In the genomic region with DNA sequence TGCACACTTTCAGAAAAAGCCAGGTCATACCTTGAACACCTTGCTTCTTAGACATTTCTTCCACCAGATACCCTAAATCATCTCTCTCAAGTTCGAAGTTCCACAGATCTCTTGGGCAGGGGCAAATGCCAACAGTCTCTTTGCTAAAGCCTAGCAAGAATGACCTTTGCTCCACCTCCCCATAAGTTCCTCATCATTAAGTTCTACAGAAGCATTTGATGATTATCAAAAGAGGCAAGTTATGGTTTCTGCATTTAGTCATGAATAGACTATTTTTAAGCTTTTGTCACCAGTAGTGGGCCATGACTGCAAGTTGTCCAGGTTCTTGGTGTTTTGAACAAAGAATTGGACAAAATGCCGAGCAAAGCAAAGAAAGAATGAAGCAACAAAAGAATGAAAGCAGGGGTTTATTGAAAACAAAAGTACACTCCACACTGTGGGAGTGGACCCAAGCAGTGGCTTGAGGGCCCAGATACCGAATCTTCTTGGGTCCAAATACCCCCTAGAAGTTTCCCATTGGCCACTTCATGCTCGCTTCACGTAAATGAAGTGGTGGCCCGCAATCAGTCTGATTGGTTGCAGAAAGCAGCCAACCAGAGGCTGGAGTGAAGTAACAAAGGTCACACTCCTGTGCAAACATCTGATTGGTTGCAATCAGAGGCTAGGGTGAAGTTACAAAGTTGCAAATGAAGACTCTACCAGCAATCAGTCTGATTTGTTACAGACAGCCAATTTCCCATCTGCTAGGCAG, we compare ENCODE assay signal across 2 cellular contexts.
TF ChIP-seq lines count a peak whose summit lies in the region.

No MANE protein-coding gene starts in this region.

TF ChIP-seq in GM23338, 12 proteins besides CTCF, POLR2A, EP300 and RAD21 (continued from another document):
- TF ChIP-seq, protein P1, sequence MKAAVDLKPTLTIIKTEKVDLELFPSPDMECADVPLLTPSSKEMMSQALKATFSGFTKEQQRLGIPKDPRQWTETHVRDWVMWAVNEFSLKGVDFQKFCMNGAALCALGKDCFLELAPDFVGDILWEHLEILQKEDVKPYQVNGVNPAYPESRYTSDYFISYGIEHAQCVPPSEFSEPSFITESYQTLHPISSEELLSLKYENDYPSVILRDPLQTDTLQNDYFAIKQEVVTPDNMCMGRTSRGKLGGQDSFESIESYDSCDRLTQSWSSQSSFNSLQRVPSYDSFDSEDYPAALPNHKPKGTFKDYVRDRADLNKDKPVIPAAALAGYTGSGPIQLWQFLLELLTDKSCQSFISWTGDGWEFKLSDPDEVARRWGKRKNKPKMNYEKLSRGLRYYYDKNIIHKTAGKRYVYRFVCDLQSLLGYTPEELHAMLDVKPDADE (IDR thresholded peaks at IDR 0.05) = no peak
- TF ChIP-seq ZNF331 (CRISPR knock-in tag; IDR thresholded peaks at IDR 0.05; ENCODE audit: low read depth) (no peak), ZNF114 (CRISPR knock-in tag; IDR thresholded peaks at IDR 0.05) (no peak)
- TF ChIP-seq, protein P2, sequence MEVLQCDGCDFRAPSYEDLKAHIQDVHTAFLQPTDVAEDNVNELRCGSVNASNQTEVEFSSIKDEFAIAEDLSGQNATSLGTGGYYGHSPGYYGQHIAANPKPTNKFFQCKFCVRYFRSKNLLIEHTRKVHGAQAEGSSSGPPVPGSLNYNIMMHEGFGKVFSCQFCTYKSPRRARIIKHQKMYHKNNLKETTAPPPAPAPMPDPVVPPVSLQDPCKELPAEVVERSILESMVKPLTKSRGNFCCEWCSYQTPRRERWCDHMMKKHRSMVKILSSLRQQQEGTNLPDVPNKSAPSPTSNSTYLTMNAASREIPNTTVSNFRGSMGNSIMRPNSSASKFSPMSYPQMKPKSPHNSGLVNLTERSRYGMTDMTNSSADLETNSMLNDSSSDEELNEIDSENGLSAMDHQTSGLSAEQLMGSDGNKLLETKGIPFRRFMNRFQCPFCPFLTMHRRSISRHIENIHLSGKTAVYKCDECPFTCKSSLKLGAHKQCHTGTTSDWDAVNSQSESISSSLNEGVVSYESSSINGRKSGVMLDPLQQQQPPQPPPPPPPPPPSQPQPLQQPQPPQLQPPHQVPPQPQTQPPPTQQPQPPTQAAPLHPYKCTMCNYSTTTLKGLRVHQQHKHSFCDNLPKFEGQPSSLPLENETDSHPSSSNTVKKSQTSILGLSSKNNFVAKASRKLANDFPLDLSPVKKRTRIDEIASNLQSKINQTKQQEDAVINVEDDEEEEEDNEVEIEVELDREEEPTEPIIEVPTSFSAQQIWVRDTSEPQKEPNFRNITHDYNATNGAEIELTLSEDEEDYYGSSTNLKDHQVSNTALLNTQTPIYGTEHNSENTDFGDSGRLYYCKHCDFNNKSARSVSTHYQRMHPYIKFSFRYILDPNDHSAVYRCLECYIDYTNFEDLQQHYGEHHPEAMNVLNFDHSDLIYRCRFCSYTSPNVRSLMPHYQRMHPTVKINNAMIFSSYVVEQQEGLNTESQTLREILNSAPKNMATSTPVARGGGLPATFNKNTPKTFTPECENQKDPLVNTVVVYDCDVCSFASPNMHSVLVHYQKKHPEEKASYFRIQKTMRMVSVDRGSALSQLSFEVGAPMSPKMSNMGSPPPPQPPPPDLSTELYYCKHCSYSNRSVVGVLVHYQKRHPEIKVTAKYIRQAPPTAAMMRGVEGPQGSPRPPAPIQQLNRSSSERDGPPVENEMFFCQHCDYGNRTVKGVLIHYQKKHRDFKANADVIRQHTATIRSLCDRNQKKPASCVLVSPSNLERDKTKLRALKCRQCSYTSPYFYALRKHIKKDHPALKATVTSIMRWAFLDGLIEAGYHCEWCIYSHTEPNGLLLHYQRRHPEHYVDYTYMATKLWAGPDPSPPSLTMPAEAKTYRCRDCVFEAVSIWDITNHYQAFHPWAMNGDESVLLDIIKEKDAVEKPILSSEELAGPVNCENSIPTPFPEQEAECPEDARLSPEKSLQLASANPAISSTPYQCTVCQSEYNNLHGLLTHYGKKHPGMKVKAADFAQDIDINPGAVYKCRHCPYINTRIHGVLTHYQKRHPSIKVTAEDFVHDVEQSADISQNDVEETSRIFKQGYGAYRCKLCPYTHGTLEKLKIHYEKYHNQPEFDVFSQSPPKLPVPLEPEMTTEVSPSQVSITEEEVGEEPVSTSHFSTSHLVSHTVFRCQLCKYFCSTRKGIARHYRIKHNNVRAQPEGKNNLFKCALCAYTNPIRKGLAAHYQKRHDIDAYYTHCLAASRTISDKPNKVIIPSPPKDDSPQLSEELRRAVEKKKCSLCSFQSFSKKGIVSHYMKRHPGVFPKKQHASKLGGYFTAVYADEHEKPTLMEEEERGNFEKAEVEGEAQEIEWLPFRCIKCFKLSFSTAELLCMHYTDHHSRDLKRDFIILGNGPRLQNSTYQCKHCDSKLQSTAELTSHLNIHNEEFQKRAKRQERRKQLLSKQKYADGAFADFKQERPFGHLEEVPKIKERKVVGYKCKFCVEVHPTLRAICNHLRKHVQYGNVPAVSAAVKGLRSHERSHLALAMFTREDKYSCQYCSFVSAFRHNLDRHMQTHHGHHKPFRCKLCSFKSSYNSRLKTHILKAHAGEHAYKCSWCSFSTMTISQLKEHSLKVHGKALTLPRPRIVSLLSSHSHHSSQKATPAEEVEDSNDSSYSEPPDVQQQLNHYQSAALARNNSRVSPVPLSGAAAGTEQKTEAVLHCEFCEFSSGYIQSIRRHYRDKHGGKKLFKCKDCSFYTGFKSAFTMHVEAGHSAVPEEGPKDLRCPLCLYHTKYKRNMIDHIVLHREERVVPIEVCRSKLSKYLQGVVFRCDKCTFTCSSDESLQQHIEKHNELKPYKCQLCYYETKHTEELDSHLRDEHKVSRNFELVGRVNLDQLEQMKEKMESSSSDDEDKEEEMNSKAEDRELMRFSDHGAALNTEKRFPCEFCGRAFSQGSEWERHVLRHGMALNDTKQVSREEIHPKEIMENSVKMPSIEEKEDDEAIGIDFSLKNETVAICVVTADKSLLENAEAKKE (CRISPR knock-in tag; IDR thresholded peaks at IDR 0.05) = no peak

TF ChIP-seq in K562, 482 proteins besides CTCF, POLR2A, EP300 and RAD21 (continued from another document):
- TF ChIP-seq, protein P3, sequence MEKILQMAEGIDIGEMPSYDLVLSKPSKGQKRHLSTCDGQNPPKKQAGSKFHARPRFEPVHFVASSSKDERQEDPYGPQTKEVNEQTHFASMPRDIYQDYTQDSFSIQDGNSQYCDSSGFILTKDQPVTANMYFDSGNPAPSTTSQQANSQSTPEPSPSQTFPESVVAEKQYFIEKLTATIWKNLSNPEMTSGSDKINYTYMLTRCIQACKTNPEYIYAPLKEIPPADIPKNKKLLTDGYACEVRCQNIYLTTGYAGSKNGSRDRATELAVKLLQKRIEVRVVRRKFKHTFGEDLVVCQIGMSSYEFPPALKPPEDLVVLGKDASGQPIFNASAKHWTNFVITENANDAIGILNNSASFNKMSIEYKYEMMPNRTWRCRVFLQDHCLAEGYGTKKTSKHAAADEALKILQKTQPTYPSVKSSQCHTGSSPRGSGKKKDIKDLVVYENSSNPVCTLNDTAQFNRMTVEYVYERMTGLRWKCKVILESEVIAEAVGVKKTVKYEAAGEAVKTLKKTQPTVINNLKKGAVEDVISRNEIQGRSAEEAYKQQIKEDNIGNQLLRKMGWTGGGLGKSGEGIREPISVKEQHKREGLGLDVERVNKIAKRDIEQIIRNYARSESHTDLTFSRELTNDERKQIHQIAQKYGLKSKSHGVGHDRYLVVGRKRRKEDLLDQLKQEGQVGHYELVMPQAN (IDR thresholded peaks at IDR 0.05; ENCODE audit: borderline replicate concordance) = no peak
- TF ChIP-seq NR1H2 (CRISPR knock-in tag; IDR thresholded peaks at IDR 0.05) (no peak), ZNF586 (CRISPR knock-in tag; conservative IDR thresholded peaks at IDR 0.05) (no peak), ARID2 (IDR thresholded peaks at IDR 0.05) (no peak)
TF ChIP-seq in K562: peak in this region for 0.
